ENCODE assay signal across 10 cellular contexts in genomic region chr2:12556762-12557161, GRCh38.
DNase-seq lines count a peak whose midpoint lies in the region; ATAC-seq lines count a peak whose summit lies in the region.
"Had no signal": no experiment of that assay in that cellular context is flagged by ENCODE, and none has a peak within 500 bp of the region (broad histone marks: within the 10 kb centered on the region; RNA-seq: fewer than 3 reads in every experiment).

No MANE protein-coding gene starts in this region.

- H3K9me3 ChIP-seq in T-helper 17 cell (ENCODE audit: control insufficient read depth, low read length, poor library complexity, severe bottlenecking) = no peaks in the 10 kb centered on the region

- H3K36me3 Mint-ChIP-seq in T-helper 17 cell (ENCODE audit: low read depth) = no peaks in the 10 kb centered on the region
- H3K36me3 Mint-ChIP-seq: CD14-positive monocyte had no signal

- H3K27me3 Mint-ChIP-seq in T-helper 17 cell = no peaks in the 10 kb centered on the region
- no peaks in the 10 kb centered on the region for H3K27me3 Mint-ChIP-seq in stimulated activated naive CD8-positive, alpha-beta T cell treated with anti-CD3 and anti-CD28 coated beads, Interleukin-15, amount 100 ng/mL, for 72 hours

- H3K4me1 Mint-ChIP-seq in T-helper 17 cell = peaks cover 34% of the 10 kb centered on the region
- peaks cover 41% of the 10 kb centered on the region for H3K4me1 Mint-ChIP-seq in stimulated activated naive CD8-positive, alpha-beta T cell treated with anti-CD3 and anti-CD28 coated beads, Interleukin-15, amount 100 ng/mL, for 72 hours

- peaks cover 4 to 7% of the 10 kb centered on the region in 2 donors for H3K9me3 Mint-ChIP-seq in stimulated activated naive CD8-positive, alpha-beta T cell treated with anti-CD3 and anti-CD28 coated beads, Interleukin-15, amount 100 ng/mL, for 72 hours

- H3K4me3 Mint-ChIP-seq in T-helper 17 cell = peak overlapping the region; percentile 67
- H3K4me3 Mint-ChIP-seq in stimulated activated naive CD8-positive, alpha-beta T cell treated with anti-CD3 and anti-CD28 coated beads, Interleukin-15, amount 100 ng/mL, for 72 hours = peak overlapping the region in 1 of 2 donors; percentile 22
- H3K4me3 Mint-ChIP-seq: CD14-positive monocyte, neural progenitor cell had no signal

- DNase-seq in stimulated activated CD4-positive, alpha-beta T cell treated with anti-CD3 and anti-CD28 coated beads, Interleukin-15, amount 100 ng/mL, for 24 hours = peak; percentile 31
- DNase-seq in stimulated activated CD4-positive, alpha-beta T cell treated with anti-CD3 and anti-CD28 coated beads, Interleukin-4, amount 100 ng/mL, for 1 hour = no peak
- no peak for DNase-seq in T-helper 17 cell
- no peak for DNase-seq in stimulated activated naive CD8-positive, alpha-beta T cell treated with anti-CD3 and anti-CD28 coated beads, Interleukin-15, amount 100 ng/mL, for 72 hours
- DNase-seq in cerebellar cortex (ENCODE audit: low spot score) = no peak
- no peak for DNase-seq in NCI-H1694 treated with DMSO at 0.1 percent for 48 hours (lab: John Stamatoyannopoulos, UW)

- peak overlapping the region; percentile 65 for H3K27ac Mint-ChIP-seq in T-helper 17 cell
- peak overlapping the region; percentile 30 to 49 for H3K27ac Mint-ChIP-seq in stimulated activated naive CD8-positive, alpha-beta T cell treated with anti-CD3 and anti-CD28 coated beads, Interleukin-15, amount 100 ng/mL, for 72 hours
- H3K27ac Mint-ChIP-seq: neural progenitor cell had no signal

- ATAC-seq in T-helper 17 cell = peak; percentile 53
- ATAC-seq in esophagus mucosa = peak; percentile 49
- peak; percentile 77 for ATAC-seq in stimulated activated naive CD8-positive, alpha-beta T cell treated with anti-CD3 and anti-CD28 coated beads, Interleukin-15, amount 100 ng/mL, for 72 hours
- no peak for ATAC-seq in HG02678 (IDR thresholded peaks at IDR 0.05; ENCODE audit: unreplicated experiment)
